Comparison of ENCODE assay signal across 6 cellular contexts in genomic region chrX:456146-456545, GRCh38.
"Had no signal": no experiment of that assay in that cellular context is flagged by ENCODE, and none has a peak within 500 bp of the region (broad histone marks: within the 10 kb centered on the region; RNA-seq: fewer than 3 reads in every experiment).

No MANE protein-coding gene starts in this region.

- H3K9me3 ChIP-seq: HAP-1 had no signal

- H3K27ac ChIP-seq: GM23248 had no signal

- H3K4me1 ChIP-seq: HAP-1 had no signal

- DNase-seq: GOT3, H9, HCEC 1CT had no signal

- H3K4me3 ChIP-seq: GM23248, GM23338, HAP-1 had no signal

- H3K36me3 ChIP-seq: HAP-1 had no signal
